In the genomic region with DNA sequence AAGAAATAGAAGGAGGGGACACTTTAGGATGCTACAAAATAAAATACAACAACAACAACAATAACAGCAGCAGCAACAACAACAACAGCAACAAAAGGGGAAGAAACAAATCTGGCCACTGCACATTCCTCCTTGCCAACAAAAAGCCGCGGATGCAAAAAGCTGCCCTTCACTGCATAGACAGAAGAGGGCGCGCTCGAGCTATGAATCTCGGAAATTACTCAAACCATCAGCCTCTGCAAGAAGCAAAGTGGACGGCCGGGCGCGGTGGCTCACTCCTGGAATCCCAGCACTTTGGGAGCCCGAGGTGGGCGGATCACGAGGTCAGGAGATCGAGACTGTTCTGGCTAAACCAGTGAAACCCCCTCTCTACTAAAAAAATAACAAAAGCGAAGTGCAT, we compare ENCODE assay signal across 1 cellular context.
TF ChIP-seq lines count a peak whose summit lies in the region.
"Not testable (repeated sequence)": the region's sequence is repeated elsewhere in the genome, so short reads cannot be mapped to it uniquely, and the experiment has no call there.

No MANE protein-coding gene starts in this region.

TF ChIP-seq in HepG2, 621 proteins besides CTCF, POLR2A, EP300 and RAD21 (continued from another document and continues in another):
- TF ChIP-seq, protein P1, sequence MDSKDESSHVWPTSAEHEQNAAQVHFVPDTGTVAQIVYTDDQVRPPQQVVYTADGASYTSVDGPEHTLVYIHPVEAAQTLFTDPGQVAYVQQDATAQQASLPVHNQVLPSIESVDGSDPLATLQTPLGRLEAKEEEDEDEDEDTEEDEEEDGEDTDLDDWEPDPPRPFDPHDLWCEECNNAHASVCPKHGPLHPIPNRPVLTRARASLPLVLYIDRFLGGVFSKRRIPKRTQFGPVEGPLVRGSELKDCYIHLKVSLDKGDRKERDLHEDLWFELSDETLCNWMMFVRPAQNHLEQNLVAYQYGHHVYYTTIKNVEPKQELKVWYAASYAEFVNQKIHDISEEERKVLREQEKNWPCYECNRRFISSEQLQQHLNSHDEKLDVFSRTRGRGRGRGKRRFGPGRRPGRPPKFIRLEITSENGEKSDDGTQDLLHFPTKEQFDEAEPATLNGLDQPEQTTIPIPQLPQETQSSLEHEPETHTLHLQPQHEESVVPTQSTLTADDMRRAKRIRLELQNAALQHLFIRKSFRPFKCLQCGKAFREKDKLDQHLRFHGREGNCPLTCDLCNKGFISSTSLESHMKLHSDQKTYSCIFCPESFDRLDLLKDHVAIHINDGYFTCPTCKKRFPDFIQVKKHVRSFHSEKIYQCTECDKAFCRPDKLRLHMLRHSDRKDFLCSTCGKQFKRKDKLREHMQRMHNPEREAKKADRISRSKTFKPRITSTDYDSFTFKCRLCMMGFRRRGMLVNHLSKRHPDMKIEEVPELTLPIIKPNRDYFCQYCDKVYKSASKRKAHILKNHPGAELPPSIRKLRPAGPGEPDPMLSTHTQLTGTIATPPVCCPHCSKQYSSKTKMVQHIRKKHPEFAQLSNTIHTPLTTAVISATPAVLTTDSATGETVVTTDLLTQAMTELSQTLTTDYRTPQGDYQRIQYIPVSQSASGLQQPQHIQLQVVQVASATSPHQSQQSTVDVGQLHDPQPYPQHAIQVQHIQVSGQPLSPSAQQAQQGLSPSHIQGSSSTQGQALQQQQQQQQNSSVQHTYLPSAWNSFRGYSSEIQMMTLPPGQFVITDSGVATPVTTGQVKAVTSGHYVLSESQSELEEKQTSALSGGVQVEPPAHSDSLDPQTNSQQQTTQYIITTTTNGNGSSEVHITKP (CRISPR knock-in tag; IDR thresholded peaks at IDR 0.05; ENCODE audit: low read depth) = peak; percentile 66
- TF ChIP-seq ZFP37 (CRISPR knock-in tag; IDR thresholded peaks at IDR 0.05; ENCODE audit: borderline replicate concordance) (peak; percentile 88; the same call in 1 of the 2 replicates), TP53 (CRISPR knock-in tag; conservative IDR thresholded peaks at IDR 0.05) (peak; percentile 73; the same call in 1 of the 2 replicates), HOXD1 (CRISPR knock-in tag; IDR thresholded peaks at IDR 0.05) (peak; percentile 71; the same call in 1 of the 2 replicates), SOX13 (CRISPR knock-in tag; conservative IDR thresholded peaks at IDR 0.05 in 1 of 2, IDR thresholded peaks at IDR 0.05 in 1 of 2) (peak in 1 of 2 experiments; percentile 47; a peak in 2 of 4 replicates), PPARG (CRISPR knock-in tag; conservative IDR thresholded peaks at IDR 0.05) (0 out of 2 replicates have a peak, but pooled peaks have one; percentile 52), ZNF773 (CRISPR knock-in tag; IDR thresholded peaks at IDR 0.05; ENCODE audit: borderline replicate concordance) (0 out of 2 replicates have a peak, but pooled peaks have one; percentile 33), FOXK1 (CRISPR knock-in tag; IDR thresholded peaks at IDR 0.05; ENCODE audit: borderline replicate concordance, low read depth) (peak; percentile 79; the same call in 1 of the 2 replicates), MYNN (CRISPR knock-in tag; IDR thresholded peaks at IDR 0.05; ENCODE audit: low read depth) (peak; percentile 92; the same call in 1 of the 2 replicates), ZNF720 (CRISPR knock-in tag; IDR thresholded peaks at IDR 0.05) (peak; percentile 64; the same call in 1 of the 2 replicates), ZNF652 (CRISPR knock-in tag; IDR thresholded peaks at IDR 0.05; ENCODE audit: borderline replicate concordance, low read depth) (peak; percentile 48; the same call in 1 of the 2 replicates), ZNF256 (CRISPR knock-in tag; conservative IDR thresholded peaks at IDR 0.05) (peak; percentile 73; the same call in 1 of the 2 replicates), ETV5 (CRISPR knock-in tag; IDR thresholded peaks at IDR 0.05; ENCODE audit: borderline replicate concordance) (peak; percentile 56; the same call in 1 of the 2 replicates), SP5 (CRISPR knock-in tag; IDR thresholded peaks at IDR 0.05; ENCODE audit: borderline replicate concordance, low read depth) (peak; percentile 48; the same call in 1 of the 2 replicates), GATAD1 (CRISPR knock-in tag; IDR thresholded peaks at IDR 0.05) (peak; percentile 72), DMAP1 (CRISPR knock-in tag; IDR thresholded peaks at IDR 0.05) (0 out of 2 replicates have a peak, but pooled peaks have one; percentile 30), THAP11 (CRISPR knock-in tag; IDR thresholded peaks at IDR 0.05) (peak; percentile 79), ETV6 (CRISPR knock-in tag; conservative IDR thresholded peaks at IDR 0.05) (peak; percentile 60; the same call in 1 of the 2 replicates), ZFY (CRISPR knock-in tag; IDR thresholded peaks at IDR 0.05) (0 out of 2 replicates have a peak, but pooled peaks have one; percentile 33), KLF16 (CRISPR knock-in tag; IDR thresholded peaks at IDR 0.05) (peak in 1 of 2 experiments; percentile 91; a peak in 2 of 4 replicates), ZNF792 (CRISPR knock-in tag; IDR thresholded peaks at IDR 0.05) (peak; percentile 91), ZKSCAN8 (CRISPR knock-in tag; IDR thresholded peaks at IDR 0.05; ENCODE audit: borderline replicate concordance) (peak; percentile 92), ADNP (CRISPR knock-in tag; IDR thresholded peaks at IDR 0.05) (peak; percentile 88), CBFB (CRISPR knock-in tag; IDR thresholded peaks at IDR 0.05) (peak; percentile 80), MED1 (CRISPR knock-in tag; IDR thresholded peaks at IDR 0.05) (peak; percentile 74)
- TF ChIP-seq, protein P2, sequence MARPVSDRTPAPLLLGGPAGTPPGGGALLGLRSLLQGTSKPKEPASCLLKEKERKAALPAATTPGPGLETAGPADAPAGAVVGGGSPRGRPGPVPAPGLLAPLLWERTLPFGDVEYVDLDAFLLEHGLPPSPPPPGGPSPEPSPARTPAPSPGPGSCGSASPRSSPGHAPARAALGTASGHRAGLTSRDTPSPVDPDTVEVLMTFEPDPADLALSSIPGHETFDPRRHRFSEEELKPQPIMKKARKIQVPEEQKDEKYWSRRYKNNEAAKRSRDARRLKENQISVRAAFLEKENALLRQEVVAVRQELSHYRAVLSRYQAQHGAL (CRISPR knock-in tag; IDR thresholded peaks at IDR 0.05; ENCODE audit: not compliant biosample characterization) = peak; percentile 71
- TF ChIP-seq, protein P3, sequence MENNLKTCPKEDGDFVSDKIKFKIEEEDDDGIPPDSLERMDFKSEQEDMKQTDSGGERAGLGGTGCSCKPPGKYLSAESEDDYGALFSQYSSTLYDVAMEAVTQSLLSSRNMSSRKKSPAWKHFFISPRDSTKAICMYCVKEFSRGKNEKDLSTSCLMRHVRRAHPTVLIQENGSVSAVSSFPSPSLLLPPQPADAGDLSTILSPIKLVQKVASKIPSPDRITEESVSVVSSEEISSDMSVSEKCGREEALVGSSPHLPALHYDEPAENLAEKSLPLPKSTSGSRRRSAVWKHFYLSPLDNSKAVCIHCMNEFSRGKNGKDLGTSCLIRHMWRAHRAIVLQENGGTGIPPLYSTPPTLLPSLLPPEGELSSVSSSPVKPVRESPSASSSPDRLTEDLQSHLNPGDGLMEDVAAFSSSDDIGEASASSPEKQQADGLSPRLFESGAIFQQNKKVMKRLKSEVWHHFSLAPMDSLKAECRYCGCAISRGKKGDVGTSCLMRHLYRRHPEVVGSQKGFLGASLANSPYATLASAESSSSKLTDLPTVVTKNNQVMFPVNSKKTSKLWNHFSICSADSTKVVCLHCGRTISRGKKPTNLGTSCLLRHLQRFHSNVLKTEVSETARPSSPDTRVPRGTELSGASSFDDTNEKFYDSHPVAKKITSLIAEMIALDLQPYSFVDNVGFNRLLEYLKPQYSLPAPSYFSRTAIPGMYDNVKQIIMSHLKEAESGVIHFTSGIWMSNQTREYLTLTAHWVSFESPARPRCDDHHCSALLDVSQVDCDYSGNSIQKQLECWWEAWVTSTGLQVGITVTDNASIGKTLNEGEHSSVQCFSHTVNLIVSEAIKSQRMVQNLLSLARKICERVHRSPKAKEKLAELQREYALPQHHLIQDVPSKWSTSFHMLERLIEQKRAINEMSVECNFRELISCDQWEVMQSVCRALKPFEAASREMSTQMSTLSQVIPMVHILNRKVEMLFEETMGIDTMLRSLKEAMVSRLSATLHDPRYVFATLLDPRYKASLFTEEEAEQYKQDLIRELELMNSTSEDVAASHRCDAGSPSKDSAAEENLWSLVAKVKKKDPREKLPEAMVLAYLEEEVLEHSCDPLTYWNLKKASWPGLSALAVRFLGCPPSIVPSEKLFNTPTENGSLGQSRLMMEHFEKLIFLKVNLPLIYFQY (CRISPR knock-in tag; IDR thresholded peaks at IDR 0.05; ENCODE audit: borderline replicate concordance) = peak; percentile 81
- TF ChIP-seq SOX13 (IDR thresholded peaks at IDR 0.05) = not testable (repeated sequence)
- TF ChIP-seq, protein P4, sequence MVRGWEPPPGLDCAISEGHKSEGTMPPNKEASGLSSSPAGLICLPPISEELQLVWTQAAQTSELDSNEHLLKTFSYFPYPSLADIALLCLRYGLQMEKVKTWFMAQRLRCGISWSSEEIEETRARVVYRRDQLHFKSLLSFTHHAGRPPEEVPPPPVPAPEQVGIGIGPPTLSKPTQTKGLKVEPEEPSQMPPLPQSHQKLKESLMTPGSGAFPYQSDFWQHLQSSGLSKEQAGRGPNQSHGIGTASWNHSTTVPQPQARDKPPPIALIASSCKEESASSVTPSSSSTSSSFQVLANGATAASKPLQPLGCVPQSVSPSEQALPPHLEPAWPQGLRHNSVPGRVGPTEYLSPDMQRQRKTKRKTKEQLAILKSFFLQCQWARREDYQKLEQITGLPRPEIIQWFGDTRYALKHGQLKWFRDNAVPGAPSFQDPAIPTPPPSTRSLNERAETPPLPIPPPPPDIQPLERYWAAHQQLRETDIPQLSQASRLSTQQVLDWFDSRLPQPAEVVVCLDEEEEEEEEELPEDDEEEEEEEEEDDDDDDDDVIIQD (CRISPR knock-in tag; IDR thresholded peaks at IDR 0.05; ENCODE audit: low read depth) = peak; percentile 96
- TF ChIP-seq, protein P5, sequence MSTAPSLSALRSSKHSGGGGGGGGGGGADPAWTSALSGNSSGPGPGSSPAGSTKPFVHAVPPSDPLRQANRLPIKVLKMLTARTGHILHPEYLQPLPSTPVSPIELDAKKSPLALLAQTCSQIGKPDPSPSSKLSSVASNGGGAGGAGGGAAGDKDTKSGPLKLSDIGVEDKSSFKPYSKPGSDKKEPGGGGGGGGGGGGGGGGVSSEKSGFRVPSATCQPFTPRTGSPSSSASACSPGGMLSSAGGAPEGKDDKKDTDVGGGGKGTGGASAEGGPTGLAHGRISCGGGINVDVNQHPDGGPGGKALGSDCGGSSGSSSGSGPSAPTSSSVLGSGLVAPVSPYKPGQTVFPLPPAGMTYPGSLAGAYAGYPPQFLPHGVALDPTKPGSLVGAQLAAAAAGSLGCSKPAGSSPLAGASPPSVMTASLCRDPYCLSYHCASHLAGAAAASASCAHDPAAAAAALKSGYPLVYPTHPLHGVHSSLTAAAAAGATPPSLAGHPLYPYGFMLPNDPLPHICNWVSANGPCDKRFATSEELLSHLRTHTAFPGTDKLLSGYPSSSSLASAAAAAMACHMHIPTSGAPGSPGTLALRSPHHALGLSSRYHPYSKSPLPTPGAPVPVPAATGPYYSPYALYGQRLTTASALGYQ (CRISPR knock-in tag; IDR thresholded peaks at IDR 0.05) = 0 out of 2 replicates have a peak, but pooled peaks have one; percentile 38
- TF ChIP-seq, protein P6, sequence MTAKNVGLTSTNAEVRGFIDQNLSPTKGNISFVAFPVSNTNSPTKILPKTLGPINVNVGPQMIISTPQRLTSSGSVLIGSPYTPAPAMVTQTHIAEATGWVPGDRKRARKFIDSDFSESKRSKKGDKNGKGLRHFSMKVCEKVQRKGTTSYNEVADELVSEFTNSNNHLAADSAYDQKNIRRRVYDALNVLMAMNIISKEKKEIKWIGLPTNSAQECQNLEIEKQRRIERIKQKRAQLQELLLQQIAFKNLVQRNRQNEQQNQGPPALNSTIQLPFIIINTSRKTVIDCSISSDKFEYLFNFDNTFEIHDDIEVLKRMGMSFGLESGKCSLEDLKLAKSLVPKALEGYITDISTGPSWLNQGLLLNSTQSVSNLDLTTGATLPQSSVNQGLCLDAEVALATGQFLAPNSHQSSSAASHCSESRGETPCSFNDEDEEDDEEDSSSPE (CRISPR knock-in tag; IDR thresholded peaks at IDR 0.05) = peak; percentile 53; the same call in 1 of the 2 replicates
- TF ChIP-seq, protein P7, sequence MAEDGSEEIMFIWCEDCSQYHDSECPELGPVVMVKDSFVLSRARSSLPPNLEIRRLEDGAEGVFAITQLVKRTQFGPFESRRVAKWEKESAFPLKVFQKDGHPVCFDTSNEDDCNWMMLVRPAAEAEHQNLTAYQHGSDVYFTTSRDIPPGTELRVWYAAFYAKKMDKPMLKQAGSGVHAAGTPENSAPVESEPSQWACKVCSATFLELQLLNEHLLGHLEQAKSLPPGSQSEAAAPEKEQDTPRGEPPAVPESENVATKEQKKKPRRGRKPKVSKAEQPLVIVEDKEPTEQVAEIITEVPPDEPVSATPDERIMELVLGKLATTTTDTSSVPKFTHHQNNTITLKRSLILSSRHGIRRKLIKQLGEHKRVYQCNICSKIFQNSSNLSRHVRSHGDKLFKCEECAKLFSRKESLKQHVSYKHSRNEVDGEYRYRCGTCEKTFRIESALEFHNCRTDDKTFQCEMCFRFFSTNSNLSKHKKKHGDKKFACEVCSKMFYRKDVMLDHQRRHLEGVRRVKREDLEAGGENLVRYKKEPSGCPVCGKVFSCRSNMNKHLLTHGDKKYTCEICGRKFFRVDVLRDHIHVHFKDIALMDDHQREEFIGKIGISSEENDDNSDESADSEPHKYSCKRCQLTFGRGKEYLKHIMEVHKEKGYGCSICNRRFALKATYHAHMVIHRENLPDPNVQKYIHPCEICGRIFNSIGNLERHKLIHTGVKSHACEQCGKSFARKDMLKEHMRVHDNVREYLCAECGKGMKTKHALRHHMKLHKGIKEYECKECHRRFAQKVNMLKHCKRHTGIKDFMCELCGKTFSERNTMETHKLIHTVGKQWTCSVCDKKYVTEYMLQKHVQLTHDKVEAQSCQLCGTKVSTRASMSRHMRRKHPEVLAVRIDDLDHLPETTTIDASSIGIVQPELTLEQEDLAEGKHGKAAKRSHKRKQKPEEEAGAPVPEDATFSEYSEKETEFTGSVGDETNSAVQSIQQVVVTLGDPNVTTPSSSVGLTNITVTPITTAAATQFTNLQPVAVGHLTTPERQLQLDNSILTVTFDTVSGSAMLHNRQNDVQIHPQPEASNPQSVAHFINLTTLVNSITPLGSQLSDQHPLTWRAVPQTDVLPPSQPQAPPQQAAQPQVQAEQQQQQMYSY (CRISPR knock-in tag; IDR thresholded peaks at IDR 0.05) = 0 out of 2 replicates have a peak, but pooled peaks have one; percentile 25
- TF ChIP-seq, protein P8, sequence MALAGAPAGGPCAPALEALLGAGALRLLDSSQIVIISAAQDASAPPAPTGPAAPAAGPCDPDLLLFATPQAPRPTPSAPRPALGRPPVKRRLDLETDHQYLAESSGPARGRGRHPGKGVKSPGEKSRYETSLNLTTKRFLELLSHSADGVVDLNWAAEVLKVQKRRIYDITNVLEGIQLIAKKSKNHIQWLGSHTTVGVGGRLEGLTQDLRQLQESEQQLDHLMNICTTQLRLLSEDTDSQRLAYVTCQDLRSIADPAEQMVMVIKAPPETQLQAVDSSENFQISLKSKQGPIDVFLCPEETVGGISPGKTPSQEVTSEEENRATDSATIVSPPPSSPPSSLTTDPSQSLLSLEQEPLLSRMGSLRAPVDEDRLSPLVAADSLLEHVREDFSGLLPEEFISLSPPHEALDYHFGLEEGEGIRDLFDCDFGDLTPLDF (CRISPR knock-in tag; IDR thresholded peaks at IDR 0.05) = 0 out of 2 replicates have a peak, but pooled peaks have one; percentile 44
